26 cellular contexts compared by ENCODE assay signal in genomic region chr2:226877491-226877890, GRCh38.
"Had no signal": no experiment of that assay in that cellular context is flagged by ENCODE, and none has a peak within 500 bp of the region (broad histone marks: within the 10 kb centered on the region; RNA-seq: fewer than 3 reads in every experiment).

No MANE protein-coding gene starts in this region.

- H3K27ac ChIP-seq: brain microvascular endothelial cell, cardiac muscle cell, RWPE1, SJCRH30, VCaP had no signal

- H3K9me3 ChIP-seq: SK-N-SH had no signal

- H3K4me3 ChIP-seq: cardiac muscle cell, SJCRH30 had no signal

- H3K27me3 ChIP-seq: brain microvascular endothelial cell, cardiac muscle cell, SJCRH30 had no signal

- H3K36me3 ChIP-seq: brain microvascular endothelial cell, cardiac muscle cell, SJCRH30 had no signal

- DNase-seq: activated CD4-positive, alpha-beta memory T cell treated with anti-CD3 and anti-CD28 coated beads, Interleukin-2, amount 10 ng/mL, durations not matched to agents 7 days and 5 days; activated CD4-positive, alpha-beta T cell treated with anti-CD3 and anti-CD28 coated beads, Interleukin-2, amount 50 U/mL, for 1 hour; activated CD4-positive, CD25-positive, alpha-beta regulatory T cell; activated gamma-delta T cell treated with Interleukin-2 at 50 U/mL for 16 hours; activated naive CD4-positive, alpha-beta T cell treated with anti-CD3 and anti-CD28 coated beads, Interleukin-2, amount 10 ng/mL, durations not matched to agents 7 days and 5 days; activated naive CD8-positive, alpha-beta T cell treated with anti-CD3 and anti-CD28 coated beads for 36 hours; activated T-cell treated with anti-CD3 and anti-CD28 coated beads, Interleukin-2, amount 50 U/mL, for 72 hours; brain microvascular endothelial cell; Karpas-422; MM.1S; NCI-H1105 treated with DMSO at 0.1 percent for 48 hours; NCI-H1436 treated with DMSO at 0.1 percent for 48 hours; NCI-H187; NCI-H2081; NCI-H446 treated with DMSO at 0.1 percent for 48 hours; NCI-H526; NCI-H82; OCI-M1; Right ventricle myocardium superior; SJCRH30; SK-N-SH; T-helper 1 cell had no signal

- ATAC-seq: activated T-cell treated with anti-CD3 and anti-CD28 coated beads, Interleukin-2, amount 50 U/mL, for 72 hours; Panc1 had no signal
